8 cellular contexts compared by ENCODE assay signal in genomic region chr15:40108855-40109735, GRCh38. TPM values are rescaled to one million over a fixed set of nuclear protein-coding genes. Genes with fewer than 3 reads are reported as not detected.
DNase-seq lines count a peak whose midpoint lies in the region; ATAC-seq and TF ChIP-seq lines count a peak whose summit lies in the region.

A gene with protein sequence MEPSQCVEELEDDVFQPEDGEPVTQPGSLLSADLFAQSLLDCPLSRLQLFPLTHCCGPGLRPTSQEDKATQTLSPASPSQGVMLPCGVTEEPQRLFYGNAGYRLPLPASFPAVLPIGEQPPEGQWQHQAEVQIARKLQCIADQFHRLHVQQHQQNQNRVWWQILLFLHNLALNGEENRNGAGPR (minus strand): TSS chr15:40108879. CDS start chr15:40106086, 2,793 bp downstream.

- H3K27me3 ChIP-seq in heart right ventricle = peaks cover 0 to 8% (median 0%) of the 10 kb centered on the region in 7 donors
- H3K27me3 ChIP-seq in upper lobe of right lung = no peaks in the 10 kb centered on the region

- intact Hi-C loops in heart right ventricle (cut with DNase I) (loop anchor here in 9 of 10 donors (2.0 to 10.0 kb wide), 6 partner anchors 47 to 64 kb away; partner anchors contain the start of gene BUB1B (in 3 of the 9)), posterior cingulate gyrus (cut with DNase I) (loop anchor here (2.0 to 10.0 kb wide), 3 partner anchors 40 to 324 kb away; partner anchors contain the start of genes BUB1B and FSIP1), upper lobe of right lung (cut with DNase I) (no loop called here)

- TF ChIP-seq CTCF in GM12872 (IDR thresholded peaks at IDR 0.05; ENCODE audit: insufficient read depth, low read depth, low read length) (peak; percentile 28; the same call in 1 of the 3 replicates), heart right ventricle (IDR thresholded peaks at IDR 0.05) (peak in 7 of 9 donors; percentile 15 to 53 (median 37)), upper lobe of right lung (IDR thresholded peaks at IDR 0.05) (peak; percentile 40)

- H3K4me1 ChIP-seq in heart right ventricle (peaks cover 9 to 47% (median 34%) of the 10 kb centered on the region in 9 donors), upper lobe of right lung (peaks cover 35% of the 10 kb centered on the region)

- H3K4me3 Mint-ChIP-seq in activated naive CD8-positive, alpha-beta T cell treated with anti-CD3 and anti-CD28 coated beads, Interleukin-2, amount 50 U/mL, for 24 hours = peak within 1 kb of the TSS; percentile 85

- DNase-seq in NCI-H1417 treated with DMSO at 0.1 percent for 48 hours (lab: John Stamatoyannopoulos, UW) = peak; percentile 81
- peak; percentile 82 to 92 for DNase-seq in SW 1271 (lab: John Stamatoyannopoulos, UW)
- DNase-seq in activated naive CD8-positive, alpha-beta T cell treated with anti-CD3 and anti-CD28 coated beads, Interleukin-2, amount 50 U/mL, for 24 hours = peak; percentile 99
- DNase-seq in heart right ventricle = peak; percentile 100
- DNase-seq in posterior cingulate gyrus = peak; percentile 93 to 99 (median 97)
- peak; percentile 100 for DNase-seq in upper lobe of right lung

- H3K36me3 Mint-ChIP-seq in activated naive CD8-positive, alpha-beta T cell treated with anti-CD3 and anti-CD28 coated beads, Interleukin-2, amount 50 U/mL, for 24 hours (ENCODE audit: low read depth) = no peaks in the 10 kb centered on the region

- peaks cover 0 to 4% (median 0%) of the 10 kb centered on the region in 9 donors for H3K36me3 ChIP-seq in heart right ventricle
- H3K36me3 ChIP-seq in upper lobe of right lung = no peaks in the 10 kb centered on the region

- H3K4me1 Mint-ChIP-seq in activated naive CD8-positive, alpha-beta T cell treated with anti-CD3 and anti-CD28 coated beads, Interleukin-2, amount 50 U/mL, for 24 hours = peaks cover 44% of the 10 kb centered on the region

- H3K27ac ChIP-seq in heart right ventricle (peak within 1 kb of the TSS; percentile 44 to 91 (median 77)), upper lobe of right lung (peak within 1 kb of the TSS; percentile 85)

- H3K9me3 Mint-ChIP-seq in activated naive CD8-positive, alpha-beta T cell treated with anti-CD3 and anti-CD28 coated beads, Interleukin-2, amount 50 U/mL, for 24 hours = no peaks in the 10 kb centered on the region

- peak within 1 kb of the TSS; percentile 80 for H3K27ac Mint-ChIP-seq in activated naive CD8-positive, alpha-beta T cell treated with anti-CD3 and anti-CD28 coated beads, Interleukin-2, amount 50 U/mL, for 24 hours

- no peaks in the 10 kb centered on the region for H3K9me3 ChIP-seq in heart right ventricle
- no peaks in the 10 kb centered on the region for H3K9me3 ChIP-seq in upper lobe of right lung

- 4% methylated on average over 48 of the region's 48 CpGs for WGBS in heart right ventricle, 2 donors

- H3K4me3 ChIP-seq in heart right ventricle = peak within 1 kb of the TSS; percentile 36 to 87 (median 78)
- peak within 1 kb of the TSS; percentile 74 for H3K4me3 ChIP-seq in upper lobe of right lung

- H3K27me3 Mint-ChIP-seq in activated naive CD8-positive, alpha-beta T cell treated with anti-CD3 and anti-CD28 coated beads, Interleukin-2, amount 50 U/mL, for 24 hours = peaks cover 11% of the 10 kb centered on the region

- ATAC-seq in HG02763 (IDR thresholded peaks at IDR 0.05; ENCODE audit: unreplicated experiment) (peak; percentile 60), heart right ventricle (peak; percentile 86 to 95 (median 92)), upper lobe of right lung (peak; percentile 88)
- peak; percentile 62 for ATAC-seq in activated naive CD8-positive, alpha-beta T cell treated with anti-CD3 and anti-CD28 coated beads, Interleukin-2, amount 50 U/mL, for 24 hours

RNA-seq across cellular contexts. Expression of the gene that starts here (rescaled TPM):
- 10 to 100 TPM in 1 of 10 donors, 1 to 10 TPM in 8, under 1 TPM in 1; 0.92 to 10.2 (median 3.0) TPM for total RNA-seq in heart right ventricle
- 1 to 10 TPM; 2.1 to 4.6 TPM for polyA plus RNA-seq in heart right ventricle
- 15.4 TPM for total RNA-seq in upper lobe of right lung

Comparison
In these comparisons a context has a peak if more than half of its experiments do, and no peak if none do; other contexts are left out.
1. Peak in every context shown above with its lines: DNase-seq, ATAC-seq, H3K4me3 ChIP-seq and H3K27ac ChIP-seq.